In the genomic region with DNA sequence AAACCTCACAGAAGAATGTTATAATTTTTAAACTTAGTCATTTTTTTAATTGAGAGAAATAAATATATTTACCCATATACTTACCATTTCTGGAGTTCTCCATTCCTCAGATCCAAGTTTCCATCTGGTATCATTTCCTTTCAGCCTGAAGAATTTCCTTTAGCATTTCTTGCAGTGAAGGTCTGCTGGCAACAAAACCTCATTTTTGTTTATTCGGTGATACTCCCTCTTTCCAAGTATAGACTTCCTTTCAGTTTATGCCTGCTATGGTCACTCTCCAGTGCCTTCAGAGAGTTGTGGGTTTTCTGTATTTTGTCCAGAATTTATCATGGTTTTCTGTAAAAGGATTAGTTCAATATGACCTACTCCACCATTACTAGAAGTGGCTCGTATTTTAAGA, we compare ENCODE assay signal across 23 cellular contexts.
"Had no signal": no experiment of that assay in that cellular context is flagged by ENCODE, and none has a peak within 500 bp of the region (broad histone marks: within the 10 kb centered on the region; RNA-seq: fewer than 3 reads in every experiment).

No MANE protein-coding gene starts in this region.

- H3K27me3 Mint-ChIP-seq: central memory CD8-positive, alpha-beta T cell; naive B cell; progenitor cell of endocrine pancreas; stimulated activated naive CD8-positive, alpha-beta T cell treated with anti-CD3 and anti-CD28 coated beads, Interleukin-15, Interleukin-2, amounts not matched to agents 100 ng/mL and 50 ng/mL, for 24 hours had no signal

- DNase-seq: cortex of kidney; effector memory CD4-positive, alpha-beta T cell; esophagus squamous epithelium; gastrocnemius medialis; heart right ventricle; kidney; left cardiac atrium; left ventricle myocardium inferior; mesenchymal stem cell; naive B cell; occipital lobe; pancreas; retina; right lobe of liver; stimulated activated CD4-positive, alpha-beta T cell treated with anti-CD3 and anti-CD28 coated beads, Interleukin-4, amount 100 ng/mL, for 1 hour; stimulated activated CD8-positive, alpha-beta memory T cell treated with anti-CD3 and anti-CD28 coated beads, Interleukin-4, amount 100 ng/mL, for 48 hours; transverse colon had no signal

- H3K36me3 ChIP-seq: esophagus squamous epithelium, gastrocnemius medialis, heart right ventricle, left ventricle myocardium inferior, pancreas, right lobe of liver, transverse colon had no signal

- H3K4me1 ChIP-seq: esophagus squamous epithelium, gastrocnemius medialis, right lobe of liver, transverse colon had no signal

- H3K4me1 Mint-ChIP-seq: central memory CD8-positive, alpha-beta T cell; nephron; stimulated activated effector memory CD8-positive, alpha-beta T cell treated with anti-CD3 and anti-CD28 coated beads, Interleukin-12 subunit alpha, Interleukin-12 subunit beta, amount 100 ng/mL, for 72 hours had no signal

- H3K4me3 Mint-ChIP-seq: central memory CD8-positive, alpha-beta T cell; naive B cell; nephron; stimulated activated effector memory CD8-positive, alpha-beta T cell treated with anti-CD3 and anti-CD28 coated beads, Interleukin-12 subunit alpha, Interleukin-12 subunit beta, amount 100 ng/mL, for 72 hours; stimulated activated naive CD8-positive, alpha-beta T cell treated with anti-CD3 and anti-CD28 coated beads, Interleukin-15, Interleukin-2, amounts not matched to agents 100 ng/mL and 50 ng/mL, for 24 hours had no signal

- H3K27ac Mint-ChIP-seq: naive B cell; progenitor cell of endocrine pancreas; stimulated activated effector memory CD8-positive, alpha-beta T cell treated with anti-CD3 and anti-CD28 coated beads, Interleukin-12 subunit alpha, Interleukin-12 subunit beta, amount 100 ng/mL, for 72 hours; stimulated activated naive CD8-positive, alpha-beta T cell treated with anti-CD3 and anti-CD28 coated beads, Interleukin-15, Interleukin-2, amounts not matched to agents 100 ng/mL and 50 ng/mL, for 24 hours had no signal

- H3K27ac ChIP-seq: esophagus squamous epithelium, gastrocnemius medialis, heart right ventricle, left ventricle myocardium inferior, pancreas, right lobe of liver, transverse colon had no signal

- H3K4me3 ChIP-seq: esophagus squamous epithelium, gastrocnemius medialis, heart right ventricle, left ventricle myocardium inferior, lung, pancreas, right lobe of liver, transverse colon had no signal

- H3K9me3 ChIP-seq: gastrocnemius medialis, pancreas, right lobe of liver had no signal

- H3K27me3 ChIP-seq: esophagus squamous epithelium, gastrocnemius medialis, heart right ventricle, pancreas, right lobe of liver, transverse colon had no signal

- H3K36me3 Mint-ChIP-seq: stimulated activated effector memory CD8-positive, alpha-beta T cell treated with anti-CD3 and anti-CD28 coated beads, Interleukin-12 subunit alpha, Interleukin-12 subunit beta, amount 100 ng/mL, for 72 hours had no signal
